ENCODE assay signal across 23 cellular contexts in genomic region chr22:24046024-24046423, GRCh38. TPM values are rescaled to one million over a fixed set of nuclear protein-coding genes. Genes with fewer than 3 reads are reported as not detected.
"Had no signal": no experiment of that assay in that cellular context is flagged by ENCODE, and none has a peak within 500 bp of the region (broad histone marks: within the 10 kb centered on the region; RNA-seq: fewer than 3 reads in every experiment).

No MANE protein-coding gene starts in this region.

- H3K27ac Mint-ChIP-seq: activated B cell treated with CpG ODN at 0.5 μM for 24 hours; effector memory CD8-positive, alpha-beta T cell; mesothelial cell of epicardium; T-helper 2 cell treated with Interferon-gamma antibody and Interleukin-4, amounts not matched to agents 5 μg/mL and 100 μg/mL, for 36 hours had no signal

- DNase-seq: activated B cell treated with CpG ODN at 0.5 μM for 24 hours; activated T-cell treated with anti-CD3 and anti-CD28 coated beads, Interleukin-2, amount 50 U/mL, for 24 hours; anterior cingulate cortex; brain microvascular endothelial cell; dermis blood vessel endothelial cell; effector memory CD8-positive, alpha-beta T cell; immature natural killer cell; lower lobe of right lung; psoas muscle; stimulated activated CD4-positive, alpha-beta T cell treated with anti-CD3 and anti-CD28 coated beads, Interleukin-4, amount 100 ng/mL, for 4 hours; stimulated activated CD8-positive, alpha-beta memory T cell treated with anti-CD3 and anti-CD28 coated beads, Interleukin-4, amount 100 ng/mL, for 48 hours; stimulated activated naive CD8-positive, alpha-beta T cell treated with anti-CD3 and anti-CD28 coated beads, Interleukin-15, Interleukin-2, amounts not matched to agents 100 U/mL and 50 U/mL, for 24 hours; SW 1271; transverse colon had no signal

- H3K4me1 ChIP-seq: lower lobe of right lung, psoas muscle, transverse colon had no signal

- H3K4me1 Mint-ChIP-seq: activated B cell treated with CpG ODN at 0.5 μM for 24 hours, immature natural killer cell, mesothelial cell of epicardium had no signal

- H3K27me3 Mint-ChIP-seq: activated B cell treated with CpG ODN at 0.5 μM for 24 hours; activated T-cell treated with anti-CD3 and anti-CD28 coated beads, Interleukin-2, amount 50 U/mL, for 24 hours; effector memory CD8-positive, alpha-beta T cell had no signal

- ATAC-seq: effector memory CD8-positive, alpha-beta T cell; lower lobe of right lung; psoas muscle; right lobe of liver; stimulated activated naive CD8-positive, alpha-beta T cell treated with anti-CD3 and anti-CD28 coated beads, Interleukin-15, Interleukin-2, amounts not matched to agents 100 U/mL and 50 U/mL, for 24 hours had no signal

- H3K9me3 Mint-ChIP-seq: activated B cell treated with CpG ODN at 0.5 μM for 24 hours; activated T-cell treated with anti-CD3 and anti-CD28 coated beads, Interleukin-2, amount 50 U/mL, for 24 hours; effector memory CD8-positive, alpha-beta T cell; immature natural killer cell; mesothelial cell of epicardium; neural crest cell; T-helper 2 cell treated with Interferon-gamma antibody and Interleukin-4, amounts not matched to agents 5 μg/mL and 100 μg/mL, for 36 hours had no signal

- H3K4me3 Mint-ChIP-seq: activated B cell treated with CpG ODN at 0.5 μM for 24 hours; activated T-cell treated with anti-CD3 and anti-CD28 coated beads, Interleukin-2, amount 50 U/mL, for 24 hours; effector memory CD8-positive, alpha-beta T cell; immature natural killer cell; mesothelial cell of epicardium; neural crest cell; T-helper 2 cell treated with Interferon-gamma antibody and Interleukin-4, amounts not matched to agents 5 μg/mL and 100 μg/mL, for 36 hours had no signal

- H3K27ac ChIP-seq: brain microvascular endothelial cell, lower lobe of right lung, psoas muscle, right lobe of liver, transverse colon had no signal

- H3K4me3 ChIP-seq: lower lobe of right lung, psoas muscle, right lobe of liver, smooth muscle cell, transverse colon had no signal

- H3K27me3 ChIP-seq: brain microvascular endothelial cell, right lobe of liver, transverse colon had no signal

- H3K9me3 ChIP-seq: lower lobe of right lung, psoas muscle, right lobe of liver, transverse colon had no signal

RNA-seq across cellular contexts. Expression of gene GSTT4, which starts 40.8 kb away (rescaled TPM):
- total RNA-seq: activated B cell treated with CpG ODN at 0.5 μM for 24 hours, cerebellum, dermis blood vessel endothelial cell, frontal cortex, lower lobe of right lung, mesothelial cell of epicardium, myocyte, neural crest cell, osteoblast, psoas muscle, right lobe of liver, smooth muscle cell, transverse colon had no signal
- polyA plus RNA-seq: immature natural killer cell, psoas muscle, smooth muscle cell had no signal
